In the genomic region with DNA sequence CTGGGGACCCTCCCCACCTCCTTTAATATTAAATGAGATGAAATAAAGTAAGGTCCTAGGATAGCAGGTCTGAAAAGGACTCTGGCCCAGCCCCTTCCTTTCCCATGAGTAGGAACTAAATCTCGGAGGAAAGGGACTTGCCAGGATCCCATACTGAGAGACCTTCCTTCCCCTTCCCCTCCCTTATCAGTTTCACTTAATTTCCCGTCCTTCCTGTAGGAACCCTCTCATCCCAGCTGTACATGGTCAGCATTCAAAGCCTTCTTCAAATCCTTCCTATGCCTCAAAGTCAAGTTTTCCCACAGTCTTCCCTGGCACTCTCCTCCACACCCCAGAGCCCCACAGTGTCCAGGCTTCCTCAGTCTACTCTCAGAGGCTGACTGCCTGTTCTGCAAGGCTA, we compare ENCODE assay signal across 15 cellular contexts.
DNase-seq lines count a peak whose midpoint lies in the region; ATAC-seq and TF ChIP-seq lines count a peak whose summit lies in the region.
"Had no signal": no experiment of that assay in that cellular context is flagged by ENCODE, and none has a peak within 500 bp of the region (broad histone marks: within the 10 kb centered on the region; RNA-seq: fewer than 3 reads in every experiment).

No MANE protein-coding gene starts in this region.

- H3K9me3 Mint-ChIP-seq in naive thymus-derived CD4-positive, alpha-beta T cell = no peaks in the 10 kb centered on the region
- no peaks in the 10 kb centered on the region for H3K9me3 Mint-ChIP-seq in type B pancreatic cell

- TF ChIP-seq CTCF in colonic mucosa (IDR thresholded peaks at IDR 0.05) = no peak
- TF ChIP-seq CTCF in type B pancreatic cell (conservative IDR thresholded peaks at IDR 0.05) = no peak

- peaks cover 50% of the 10 kb centered on the region for H3K4me1 ChIP-seq in colonic mucosa
- H3K4me1 ChIP-seq in naive thymus-derived CD4-positive, alpha-beta T cell (ENCODE audit: control insufficient read depth in 2 of 2, insufficient read depth in 2 of 2, low read length in 2 of 2) = peaks cover 33 to 59% of the 10 kb centered on the region in 2 donors

- no peaks in the 10 kb centered on the region for H3K9me3 ChIP-seq in colonic mucosa
- H3K9me3 ChIP-seq in naive thymus-derived CD4-positive, alpha-beta T cell (ENCODE audit: control insufficient read depth in 2 of 3, low read length in 3 of 3) = no peaks in the 10 kb centered on the region

- DNase-seq in NCI-H146 (lab: John Stamatoyannopoulos, UW) (peak; percentile 31), NCI-H146 treated with DMSO at 0.1 percent for 48 hours (lab: John Stamatoyannopoulos, UW; ENCODE audit: unreplicated experiment) (no peak), colonic mucosa (no peak), type B pancreatic cell (ENCODE audit: extremely low spot score, unreplicated experiment) (no peak), ureter (ENCODE audit: low spot score) (no peak)
- DNase-seq in naive thymus-derived CD4-positive, alpha-beta T cell = no peak
- DNase-seq: 8988T; activated effector memory CD4-positive, alpha-beta T cell treated with Interleukin-2 at 50 U/mL for 16 hours; foreskin keratinocyte; KG1; NCI-H187; SIG-M5; stimulated activated CD4-positive, alpha-beta T cell treated with anti-CD3 and anti-CD28 coated beads, Interleukin-2, amount 100 ng/mL, for 24 hours had no signal

- H3K9ac ChIP-seq in colonic mucosa (ENCODE audit: low read depth in 2 of 2, low read length in 2 of 2) = no peak overlapping the region

- intact Hi-C loops in colonic mucosa (cut with DNase I) = no loop called here
- intact Hi-C loops in naive thymus-derived CD4-positive, alpha-beta T cell (cut with micrococcal nuclease) = loop anchor here (10.0 kb wide), 3 partner anchors 515 to 1225 kb away; a partner anchor contains a TSS

- H3K4me3 Mint-ChIP-seq in naive thymus-derived CD4-positive, alpha-beta T cell = peak overlapping the region in 2 of 10 donors; percentile 21 to 41
- H3K4me3 Mint-ChIP-seq in type B pancreatic cell = peak overlapping the region; percentile 49

- no peak for ATAC-seq in naive thymus-derived CD4-positive, alpha-beta T cell
- ATAC-seq in HG03097 (IDR thresholded peaks at IDR 0.05; ENCODE audit: low FRiP score, unreplicated experiment) (no peak), HG03025 (IDR thresholded peaks at IDR 0.05; ENCODE audit: low FRiP score, unreplicated experiment) (no peak)
- ATAC-seq: foreskin keratinocyte had no signal

- POLR2A ChIA-PET in naive thymus-derived CD4-positive, alpha-beta T cell (lab: Charles Lee) = interaction anchor here (0.6 to 1.2 kb wide), 2 partner anchors 9 to 12 kb away, joined by 4 read pairs; no protein-coding TSS in a partner anchor

- peaks cover 0 to 9% (median 0%) of the 10 kb centered on the region in 5 donors for H3K36me3 Mint-ChIP-seq in naive thymus-derived CD4-positive, alpha-beta T cell
- no peaks in the 10 kb centered on the region for H3K36me3 Mint-ChIP-seq in type B pancreatic cell

- H3K4me3 ChIP-seq in colonic mucosa = no peak overlapping the region
- H3K4me3 ChIP-seq in naive thymus-derived CD4-positive, alpha-beta T cell (ENCODE audit: low read length) = no peak overlapping the region

- no peaks in the 10 kb centered on the region for H3K27me3 ChIP-seq in colonic mucosa
- no peaks in the 10 kb centered on the region for H3K27me3 ChIP-seq in naive thymus-derived CD4-positive, alpha-beta T cell (ENCODE audit: control insufficient read depth in 2 of 2, insufficient read depth in 2 of 2, low read length in 2 of 2)
- H3K27me3 ChIP-seq: foreskin keratinocyte had no signal

- H3K4me1 Mint-ChIP-seq in naive thymus-derived CD4-positive, alpha-beta T cell = peaks cover 67 to 94% (median 84%) of the 10 kb centered on the region in 7 donors
- peaks cover 72% of the 10 kb centered on the region for H3K4me1 Mint-ChIP-seq in type B pancreatic cell (ENCODE audit: unreplicated experiment)

- H3K27me3 Mint-ChIP-seq in naive thymus-derived CD4-positive, alpha-beta T cell = no peaks in the 10 kb centered on the region
- no peaks in the 10 kb centered on the region for H3K27me3 Mint-ChIP-seq in type B pancreatic cell

- H3K36me3 ChIP-seq in colonic mucosa = no peaks in the 10 kb centered on the region
- H3K36me3 ChIP-seq in naive thymus-derived CD4-positive, alpha-beta T cell (ENCODE audit: control insufficient read depth in 2 of 3, insufficient read depth in 3 of 3, low read length in 3 of 3) = no peaks in the 10 kb centered on the region

- H3K27ac ChIP-seq in colonic mucosa = peak overlapping the region; percentile 5
- no peak overlapping the region for H3K27ac ChIP-seq in naive thymus-derived CD4-positive, alpha-beta T cell (ENCODE audit: low read depth, low read length)
- H3K27ac ChIP-seq: foreskin keratinocyte had no signal

- peak overlapping the region in 5 of 9 donors; percentile 2 to 87 (median 51) for H3K27ac Mint-ChIP-seq in naive thymus-derived CD4-positive, alpha-beta T cell
- H3K27ac Mint-ChIP-seq in type B pancreatic cell = peak overlapping the region; percentile 82

- CTCF ChIA-PET in naive thymus-derived CD4-positive, alpha-beta T cell (lab: Charles Lee) = interaction anchor here (0.5 kb wide), 1 partner anchor 219 kb away, joined by 3 read pairs; no protein-coding TSS in a partner anchor
